17 cellular contexts compared by ENCODE assay signal in genomic region chr3:177742273-177742672, GRCh38.
A peak's percentile ranks its signal among the peaks of the same experiment; 100 is the strongest.
DNase-seq lines count a peak whose midpoint lies in the region; ATAC-seq lines count a peak whose summit lies in the region.
"Had no signal": no experiment of that assay in that cellular context is flagged by ENCODE, and none has a peak within 500 bp of the region (broad histone marks: within the 10 kb centered on the region; RNA-seq: fewer than 3 reads in every experiment).

No MANE protein-coding gene starts in this region.

- ATAC-seq in GM18499 (IDR thresholded peaks at IDR 0.05; ENCODE audit: insufficient read depth, unreplicated experiment) (peak; percentile 81), GM19351 (IDR thresholded peaks at IDR 0.05; ENCODE audit: unreplicated experiment) (peak; percentile 73), HG02763 (IDR thresholded peaks at IDR 0.05; ENCODE audit: unreplicated experiment) (peak; percentile 87), HG03457 (IDR thresholded peaks at IDR 0.05; ENCODE audit: unreplicated experiment) (peak; percentile 58)
- ATAC-seq: gastrocnemius medialis; naive thymus-derived CD4-positive, alpha-beta T cell; T-cell had no signal

- DNase-seq in dedifferentiated amniotic fluid mesenchymal stem cell (ENCODE audit: extremely low spot score) (no peak), hepatic stellate cell (ENCODE audit: low spot score) (no peak), activated gamma-delta T cell (lab: John Stamatoyannopoulos, UW) (no peak), NCI-H1092 (lab: John Stamatoyannopoulos, UW) (no peak)
- DNase-seq: ACHN; activated naive CD4-positive, alpha-beta T cell treated with Interleukin-2 at 50 U/mL for 16 hours; CD4-positive, alpha-beta memory T cell; colonic mucosa; gastrocnemius medialis; naive thymus-derived CD4-positive, alpha-beta T cell; NCI-H2081; NCI-H526; T-cell had no signal
